In genomic region chr1:228089520-228090380, GRCh38 we compare ENCODE assay signal across 9 cellular contexts. TPM values are rescaled to one million over a fixed set of nuclear protein-coding genes. Genes with fewer than 3 reads are reported as not detected.
DNase-seq lines count a peak whose midpoint lies in the region; ATAC-seq and TF ChIP-seq lines count a peak whose summit lies in the region.
"Had no signal": no experiment of that assay in that cellular context is flagged by ENCODE, and none has a peak within 500 bp of the region (broad histone marks: within the 10 kb centered on the region; RNA-seq: fewer than 3 reads in every experiment).

No MANE protein-coding gene starts in this region.

- H3K79me2 ChIP-seq in MM.1S (ENCODE audit: low read length) = peaks cover 100% of the 10 kb centered on the region

- H3K14ac ChIP-seq in neuronal stem cell (ENCODE audit: low read length) = peak overlapping the region; percentile 67

- H3K36me3 Mint-ChIP-seq in CD8-positive, alpha-beta T cell = peaks cover 59% of the 10 kb centered on the region

- H3K9me3 Mint-ChIP-seq in CD8-positive, alpha-beta T cell = peaks cover 5% of the 10 kb centered on the region

- H3K9me2 ChIP-seq in MM.1S (replicated peaks; ENCODE audit: insufficient read depth, low read length) = no peaks in the 10 kb centered on the region

- peaks cover 26% of the 10 kb centered on the region for H3K79me1 ChIP-seq in neuronal stem cell (ENCODE audit: low read depth, low read length)

- no peak overlapping the region for H4K8ac ChIP-seq in neuronal stem cell (ENCODE audit: low read depth, low read length)

- CTCF ChIA-PET in CD8-positive, alpha-beta T cell (lab: Charles Lee) = no interaction called here

- H2BK120ac ChIP-seq in neuronal stem cell (ENCODE audit: low read depth, low read length) = no peak overlapping the region

- no peak overlapping the region for H2AFZ ChIP-seq in MM.1S (ENCODE audit: low read length)
- H2AFZ ChIP-seq in neuronal stem cell (ENCODE audit: low read length) = no peak overlapping the region

- H2AK5ac ChIP-seq in neuronal stem cell (ENCODE audit: low read depth, low read length) = no peak overlapping the region

- POLR2A ChIA-PET in CD8-positive, alpha-beta T cell (lab: Charles Lee) = interaction anchor here (1.1 to 2.6 kb wide), 2 partner anchors 7 to 10 kb away, joined by 3 to 8 read pairs; partner anchors contain the start of gene ARF1

- peak overlapping the region; percentile 84 for H3K27ac Mint-ChIP-seq in CD8-positive, alpha-beta T cell

- no peak overlapping the region for H3K18ac ChIP-seq in neuronal stem cell (ENCODE audit: low read length)

- H3K4ac ChIP-seq in neuronal stem cell (ENCODE audit: low read length) = no peak overlapping the region

- H3F3A ChIP-seq in MM.1S (ENCODE audit: insufficient read depth, low read length) = peaks cover 64% of the 10 kb centered on the region

- peaks cover 85% of the 10 kb centered on the region for H3K4me1 ChIP-seq in CD8-positive, alpha-beta T cell (ENCODE audit: insufficient read depth, low read length)
- H3K4me1 ChIP-seq in MM.1S (ENCODE audit: low read length) (peaks cover 70% of the 10 kb centered on the region), body of pancreas (peaks cover 99% of the 10 kb centered on the region), neuronal stem cell (ENCODE audit: control insufficient read depth in 2 of 2, insufficient read depth in 1 of 2, low read depth in 1 of 2, low read length in 2 of 2) (peaks cover 13 to 19% of the 10 kb centered on the region in 2 donors), gastroesophageal sphincter (peaks cover 5 to 89% (median 74%) of the 10 kb centered on the region in 3 donors)

- H2BK12ac ChIP-seq in neuronal stem cell (ENCODE audit: low read length) = no peak overlapping the region

- H4K20me1 ChIP-seq in MM.1S (ENCODE audit: insufficient read depth, low read length) = peaks cover 100% of the 10 kb centered on the region

- intact Hi-C loops in CD8-positive, alpha-beta T cell (cut with DNase I, micrococcal nuclease) = loop anchor here (10.0 kb wide), 5 partner anchors 325 to 1975 kb away; partner anchors contain the start of genes GALNT2 (in 1 of the 2), ITPKB (in 1 of the 2), JMJD4 (in 1 of the 2) and SNAP47 (in 1 of the 2)
- intact Hi-C loops in body of pancreas (cut with DNase I) = no loop called here

- H3K27ac ChIP-seq in CD8-positive, alpha-beta T cell (ENCODE audit: low read depth, low read length) = no peak overlapping the region
- peak overlapping the region; percentile 81 for H3K27ac ChIP-seq in MM.1S (ENCODE audit: low read length)
- H3K27ac ChIP-seq in body of pancreas = peak overlapping the region in 3 of 4 donors; percentile 18 to 100 (median 48)
- no peak overlapping the region for H3K27ac ChIP-seq in neuronal stem cell (replicated peaks; ENCODE audit: low read length)
- H3K27ac ChIP-seq in gastroesophageal sphincter = peak overlapping the region in 1 of 4 donors; percentile 13
- no peak overlapping the region for H3K27ac ChIP-seq in caudate nucleus (ENCODE audit: low read depth, low read length)

- H3K4me2 ChIP-seq in MM.1S (ENCODE audit: low read depth, low read length) (peak overlapping the region; percentile 39), neuronal stem cell (ENCODE audit: insufficient read depth, low read length, poor library complexity, severe bottlenecking) (no peak overlapping the region)

- TF ChIP-seq POLR2A in body of pancreas (IDR thresholded peaks at IDR 0.05) (no peak), gastroesophageal sphincter (IDR thresholded peaks at IDR 0.05) (no peak)

- H3K36me3 ChIP-seq in CD8-positive, alpha-beta T cell (ENCODE audit: insufficient read depth, low read length) = no peaks in the 10 kb centered on the region
- H3K36me3 ChIP-seq in MM.1S (replicated peaks; ENCODE audit: insufficient read depth, low read length) (peaks cover 24% of the 10 kb centered on the region), body of pancreas (replicated peaks in 1 of 2; ENCODE audit: insufficient read depth in 1 of 2, low read depth in 2 of 2) (no peaks in the 10 kb centered on the region), neuronal stem cell (replicated peaks in 1 of 2; ENCODE audit: control insufficient read depth in 2 of 2, insufficient read depth in 2 of 2, low read length in 2 of 2) (peaks cover 13 to 86% of the 10 kb centered on the region in 2 donors), gastroesophageal sphincter (peaks cover 0 to 27% of the 10 kb centered on the region in 2 donors)

- no peak overlapping the region for H4K91ac ChIP-seq in neuronal stem cell (ENCODE audit: low read depth, low read length, poor library complexity)

- H3K23ac ChIP-seq in neuronal stem cell (ENCODE audit: low read depth, low read length, poor library complexity) = peak overlapping the region; percentile 38

- H3K27me3 ChIP-seq in CD8-positive, alpha-beta T cell (ENCODE audit: insufficient read depth, low read length) = no peaks in the 10 kb centered on the region
- no peaks in the 10 kb centered on the region for H3K27me3 ChIP-seq in MM.1S (replicated peaks; ENCODE audit: insufficient read depth, low read length)
- no peaks in the 10 kb centered on the region for H3K27me3 ChIP-seq in body of pancreas
- no peaks in the 10 kb centered on the region for H3K27me3 ChIP-seq in neuronal stem cell (ENCODE audit: control insufficient read depth in 3 of 3, insufficient read depth in 3 of 3, low read depth in 1 of 3, low read length in 3 of 3)
- H3K27me3 ChIP-seq in gastroesophageal sphincter = no peaks in the 10 kb centered on the region

- no peak overlapping the region for H2BK15ac ChIP-seq in neuronal stem cell (ENCODE audit: low read length)

- no peaks in the 10 kb centered on the region for H3K27me3 Mint-ChIP-seq in CD8-positive, alpha-beta T cell (ENCODE audit: low read depth)

- TF ChIP-seq CTCF in CD8-positive, alpha-beta T cell (IDR thresholded peaks at IDR 0.05) = no peak
- TF ChIP-seq CTCF in MM.1S (IDR thresholded peaks at IDR 0.05; ENCODE audit: low read length) (no peak), body of pancreas (IDR thresholded peaks at IDR 0.05) (no peak), gastroesophageal sphincter (IDR thresholded peaks at IDR 0.05) (no peak)

- WGBS in body of pancreas, 2 donors = 27 to 35% methylated on average over 7 to 12 of the region's 12 CpGs
- no CpG with 5 or more reads among the region's 12 CpGs for WGBS in neuronal stem cell (ENCODE audit: extremely low coverage in 2 of 2, insufficient read length in 2 of 2, insufficient replicate concordance in 1 of 2), 2 donors
- 32 to 67% methylated on average over 2 to 3 of the region's 12 CpGs for WGBS in gastroesophageal sphincter (ENCODE audit: low coverage in 1 of 2), 2 donors

- H3K4me1 Mint-ChIP-seq in CD8-positive, alpha-beta T cell (ENCODE audit: low read depth) = peaks cover 89% of the 10 kb centered on the region

- peak overlapping the region; percentile 35 for H3K9ac ChIP-seq in MM.1S (ENCODE audit: low read length)
- H3K9ac ChIP-seq in neuronal stem cell (ENCODE audit: low read depth, low read length, poor library complexity) = no peak overlapping the region

- no peak for TF ChIP-seq EP300 in gastroesophageal sphincter (IDR thresholded peaks at IDR 0.05)

- H3K4me3 ChIP-seq in CD8-positive, alpha-beta T cell (ENCODE audit: low read depth, low read length) = no peak overlapping the region
- H3K4me3 ChIP-seq in MM.1S (ENCODE audit: low read length) = 0 out of 2 replicates have a peak overlapping the region, but pooled peaks have one; percentile 1
- no peak overlapping the region for H3K4me3 ChIP-seq in body of pancreas
- no peak overlapping the region for H3K4me3 ChIP-seq in neuronal stem cell (ENCODE audit: low read length in 2 of 2)
- H3K4me3 ChIP-seq in gastroesophageal sphincter = no peak overlapping the region

- peaks cover 6% of the 10 kb centered on the region for H3K9me3 ChIP-seq in CD8-positive, alpha-beta T cell (ENCODE audit: low read length)
- no peaks in the 10 kb centered on the region for H3K9me3 ChIP-seq in MM.1S (replicated peaks; ENCODE audit: insufficient read depth, low read length)
- H3K9me3 ChIP-seq in body of pancreas = no peaks in the 10 kb centered on the region
- peaks cover 14 to 28% of the 10 kb centered on the region in 2 donors for H3K9me3 ChIP-seq in neuronal stem cell (replicated peaks in 1 of 2; ENCODE audit: control insufficient read depth in 2 of 2, insufficient read depth in 1 of 2, low read depth in 1 of 2, low read length in 2 of 2)
- peaks cover 0 to 9% (median 0%) of the 10 kb centered on the region in 3 donors for H3K9me3 ChIP-seq in gastroesophageal sphincter

- no peak for ATAC-seq in CD8-positive, alpha-beta T cell
- ATAC-seq in body of pancreas = no peak
- no peak for ATAC-seq in gastroesophageal sphincter

- H3K4me3 Mint-ChIP-seq in CD8-positive, alpha-beta T cell = peak overlapping the region; percentile 60

- no peak for DNase-seq in CD8-positive, alpha-beta T cell
- DNase-seq in MM.1S (no peak), body of pancreas (peak in 1 of 4 donors; percentile 13), neuronal stem cell (ENCODE audit: low spot score) (no peak), kidney tubule cell (ENCODE audit: low spot score) (no peak), KG1 (lab: John Stamatoyannopoulos, UW) (no peak), caudate nucleus (lab: John Stamatoyannopoulos, UW) (no peak)
- DNase-seq: NCI-H187 treated with DMSO at 0.1 percent for 48 hours had no signal

- H2BK5ac ChIP-seq in neuronal stem cell (ENCODE audit: low read length) = peak overlapping the region; percentile 5

RNA-seq across cellular contexts. Expression of gene ARF1, which starts 7.2 kb away (rescaled TPM):
- 100 to 1,000 TPM; 375 to 381 TPM for total RNA-seq in CD8-positive, alpha-beta T cell
- total RNA-seq in body of pancreas (100 to 1,000 TPM; 158 to 203 TPM), gastroesophageal sphincter (100 to 1,000 TPM; 256 to 385 (median 303) TPM)
- polyA plus RNA-seq in neuronal stem cell (2013, experiment 1 of 2) = 267 TPM
- polyA plus RNA-seq in neuronal stem cell (2013, experiment 2 of 2) = 266 TPM

RNA-seq across cellular contexts. Expression of gene C1orf35, which starts 13.4 kb away (rescaled TPM):
- total RNA-seq in CD8-positive, alpha-beta T cell = 10 to 100 TPM; 28.4 to 30.2 TPM
- total RNA-seq in body of pancreas (10 to 100 TPM; 10.9 to 71.2 TPM), gastroesophageal sphincter (10 to 100 TPM; 11.6 to 16.0 (median 14.6) TPM)
- 28.9 TPM for polyA plus RNA-seq in neuronal stem cell (2013, experiment 1 of 2)
- polyA plus RNA-seq in neuronal stem cell (2013, experiment 2 of 2) = 28.4 TPM

RNA-seq across cellular contexts. Expression of gene MRPL55, which starts 19.3 kb away (rescaled TPM):
- 10 to 100 TPM; 90.2 to 90.7 TPM for total RNA-seq in CD8-positive, alpha-beta T cell
- total RNA-seq in body of pancreas (10 to 100 TPM; 65.9 to 68.7 TPM), gastroesophageal sphincter (100 to 1,000 TPM in 2 of 4 donors, 10 to 100 TPM in 2; 50.2 to 394 (median 81.5) TPM)
- 69.3 TPM for polyA plus RNA-seq in neuronal stem cell (2013, experiment 1 of 2)
- polyA plus RNA-seq in neuronal stem cell (2013, experiment 2 of 2) = 63.2 TPM

RNA-seq across cellular contexts. Expression of gene GUK1, which starts 50.3 kb away (rescaled TPM):
- total RNA-seq in CD8-positive, alpha-beta T cell = 100 to 1,000 TPM; 548 to 551 TPM
- total RNA-seq in body of pancreas (100 to 1,000 TPM; 210 to 216 TPM), gastroesophageal sphincter (100 to 1,000 TPM; 234 to 504 (median 299) TPM)
- 106 TPM for polyA plus RNA-seq in neuronal stem cell (2013, experiment 1 of 2)
- 98.6 TPM for polyA plus RNA-seq in neuronal stem cell (2013, experiment 2 of 2)

RNA-seq across cellular contexts. Expression of gene GJC2, which starts 60.0 kb away (rescaled TPM):
- 1 to 10 TPM; 5.9 to 8.2 TPM for total RNA-seq in CD8-positive, alpha-beta T cell
- total RNA-seq in body of pancreas (1 to 10 TPM in 1 of 2 donors, under 1 TPM in 1; 0.33 to 1.6 TPM), gastroesophageal sphincter (1 to 10 TPM; 5.1 to 9.0 (median 7.0) TPM)
- polyA plus RNA-seq in neuronal stem cell (2013, experiment 1 of 2) = 0.24 TPM
- 0.17 TPM for polyA plus RNA-seq in neuronal stem cell (2013, experiment 2 of 2)

Comparison
In these comparisons a context has a peak if more than half of its experiments do, and no peak if none do; other contexts are left out.
1. H3K27ac ChIP-seq: peak in MM.1S (single experiment) and body of pancreas (3 of 4); none in CD8-positive, alpha-beta T cell (single experiment), neuronal stem cell (single experiment) and caudate nucleus (single experiment).